19 cellular contexts compared by ENCODE assay signal in the genomic region with DNA sequence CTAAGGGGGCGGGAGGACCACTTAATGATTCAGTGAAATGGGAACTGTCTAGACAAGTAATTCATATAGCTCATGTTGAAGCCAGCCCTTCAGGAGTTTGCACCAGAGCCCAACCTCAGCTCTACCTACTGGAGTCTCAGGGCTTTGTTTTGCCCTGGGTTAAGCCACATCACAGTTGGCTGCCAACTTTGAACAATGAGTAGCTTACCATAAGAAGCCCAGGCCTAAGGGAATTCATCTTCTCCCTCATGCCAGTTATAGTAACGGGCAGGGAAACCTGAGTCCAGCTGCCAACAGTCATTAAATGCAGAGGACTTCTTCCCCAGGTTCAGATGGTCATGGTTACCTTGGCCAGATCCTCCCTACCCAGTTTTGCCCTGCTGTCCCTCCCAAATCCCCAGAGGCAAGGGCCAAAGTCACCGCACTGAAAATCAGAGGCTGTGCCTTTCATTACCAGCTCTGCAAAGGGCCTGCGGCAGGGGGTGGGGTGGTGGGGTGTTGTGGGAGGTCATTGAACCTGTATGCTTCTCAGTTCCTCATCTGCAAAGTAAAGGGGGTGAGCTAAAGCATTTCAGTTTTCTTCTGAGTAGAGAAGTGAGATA.
DNase-seq lines count a peak whose midpoint lies in the region; ATAC-seq, FAIRE-seq and TF ChIP-seq lines count a peak whose summit lies in the region.
"Had no signal": no experiment of that assay in that cellular context is flagged by ENCODE, and none has a peak within 500 bp of the region (broad histone marks: within the 10 kb centered on the region; RNA-seq: fewer than 3 reads in every experiment).

No MANE protein-coding gene starts in this region.

- no peak overlapping the region for H3K9ac ChIP-seq in endothelial cell of umbilical vein (replicated peaks; ENCODE audit: extremely low read depth, insufficient read depth, low read length)

- intact Hi-C loops in endothelial cell of umbilical vein (cut with micrococcal nuclease): no loop called here
- intact Hi-C loops in transverse colon (cut with DNase I; ENCODE audit: low total_unique reads): no loop called here

- BruUV-seq in endothelial cell of umbilical vein (replicated peaks; lab: Mats Ljungman, UMichigan): no TSS peak

- TF ChIP-seq EP300 in transverse colon (IDR thresholded peaks at IDR 0.05; ENCODE audit: low read depth): no peak

- peak; percentile 4 for FAIRE-seq in endothelial cell of umbilical vein (lab: Jason Lieb, UNC)
- FAIRE-seq: astrocyte had no signal

- TF ChIP-seq POLR2A in endothelial cell of umbilical vein (IDR thresholded peaks at IDR 0.05; ENCODE audit: low read depth, low read length): no peak
- no peak for TF ChIP-seq POLR2A in transverse colon (IDR thresholded peaks at IDR 0.05)

- ATAC-seq in GM19455 (IDR thresholded peaks at IDR 0.05; ENCODE audit: unreplicated experiment): peak; percentile 68
- ATAC-seq in HG03442 (IDR thresholded peaks at IDR 0.05; ENCODE audit: unreplicated experiment): peak; percentile 75
- no peak for ATAC-seq in HG03139 (IDR thresholded peaks at IDR 0.05; ENCODE audit: unreplicated experiment)
- no peak for ATAC-seq in GM18861 (IDR thresholded peaks at IDR 0.05; ENCODE audit: unreplicated experiment)
- no peak for ATAC-seq in GM18873 (IDR thresholded peaks at IDR 0.05; ENCODE audit: low FRiP score, unreplicated experiment)
- ATAC-seq: heart left ventricle; stimulated activated naive CD8-positive, alpha-beta T cell treated with anti-CD3 and anti-CD28 coated beads, Interleukin-15, Interleukin-2, amounts not matched to agents 100 U/mL and 50 U/mL, for 24 hours had no signal

- H3K36me3 ChIP-seq in endothelial cell of umbilical vein (ENCODE audit: control insufficient read depth in 2 of 2, extremely low read depth in 1 of 2, insufficient read depth in 2 of 2, low read length in 2 of 2): no peaks in the 10 kb centered on the region
- H3K36me3 ChIP-seq in transverse colon: no peaks in the 10 kb centered on the region
- H3K36me3 ChIP-seq: heart left ventricle, SJCRH30 had no signal

- dilution Hi-C loops in endothelial cell of umbilical vein (cut with MboI; ENCODE audit: extremely low pct_ligation_motif_present, low sequenced_read_pairs): no loop called here

- no peaks in the 10 kb centered on the region for H4K20me1 ChIP-seq in endothelial cell of umbilical vein (replicated peaks; ENCODE audit: control insufficient read depth, extremely low read depth, insufficient read depth, low read length)

- H3K4me2 ChIP-seq in endothelial cell of umbilical vein (ENCODE audit: insufficient read depth, low read length): no peak overlapping the region

- H3K27ac ChIP-seq in endothelial cell of umbilical vein (ENCODE audit: insufficient read depth, low read depth, low read length): no peak overlapping the region
- no peak overlapping the region for H3K27ac ChIP-seq in transverse colon
- H3K27ac ChIP-seq: heart left ventricle, SJCRH30 had no signal

- in situ Hi-C loops in transverse colon (cut with MboI; ENCODE audit: low pct_ligation_motif_present in 1 of 4, low pct_unique_long_range_greater_than_20kb in 1 of 4, low sequenced_read_pairs in 3 of 4): no loop called here

- H3K79me2 ChIP-seq in endothelial cell of umbilical vein (ENCODE audit: control insufficient read depth, insufficient read depth, low read length): no peaks in the 10 kb centered on the region

- H3K4me3 ChIP-seq in endothelial cell of umbilical vein (replicated peaks in 1 of 3; ENCODE audit: insufficient read depth in 1 of 3, low read depth in 1 of 3, low read length in 3 of 3): no peak overlapping the region
- H3K4me3 ChIP-seq in transverse colon: no peak overlapping the region
- H3K4me3 ChIP-seq: heart left ventricle, SJCRH30 had no signal

- POLR2A ChIA-PET in endothelial cell of umbilical vein (lab: Charles Lee): interaction anchor here (0.7 kb wide), 1 partner anchor 18 kb away, joined by 3 read pairs; no protein-coding TSS in a partner anchor

- CTCF ChIA-PET in endothelial cell of umbilical vein (lab: Charles Lee): interaction anchor here (1.4 to 2.2 kb wide), 2 partner anchors 14 to 23 kb away, joined by 3 to 6 read pairs; no protein-coding TSS in a partner anchor

- H3K27me3 ChIP-seq in endothelial cell of umbilical vein (ENCODE audit: control insufficient read depth in 2 of 2, insufficient read depth in 2 of 2, low read length in 2 of 2): peaks cover 0 to 2% of the 10 kb centered on the region in 2 experiments
- H3K27me3 ChIP-seq in transverse colon: no peaks in the 10 kb centered on the region
- H3K27me3 ChIP-seq: heart left ventricle, SJCRH30 had no signal

- H3K9me3 ChIP-seq in endothelial cell of umbilical vein (replicated peaks; ENCODE audit: control insufficient read depth, insufficient read depth, low read length) (no peaks in the 10 kb centered on the region), transverse colon (no peaks in the 10 kb centered on the region)
- H3K9me3 ChIP-seq: heart left ventricle, SJCRH30 had no signal

- no peaks in the 10 kb centered on the region for H3K9me1 ChIP-seq in endothelial cell of umbilical vein (replicated peaks; ENCODE audit: control insufficient read depth, extremely low read depth, insufficient read depth, low read length)

- TF ChIP-seq CTCF in GM10266 (IDR thresholded peaks at IDR 0.05; ENCODE audit: control insufficient read depth, insufficient read depth, low read depth, missing control alignments): no peak
- TF ChIP-seq CTCF in endothelial cell of umbilical vein (IDR thresholded peaks at IDR 0.05; ENCODE audit: extremely low read depth in 1 of 2, insufficient read depth in 1 of 2, low read depth in 1 of 2, low read length in 2 of 2): no peak
- no peak for TF ChIP-seq CTCF in transverse colon (IDR thresholded peaks at IDR 0.05)

- DNase-seq in GM10266 (ENCODE audit: extremely low spot score) (peak; percentile 65), endothelial cell of umbilical vein (ENCODE audit: low read depth, low spot score) (no peak), transverse colon (no peak)
- DNase-seq: activated CD4-positive, alpha-beta T cell treated with anti-CD3 and anti-CD28 coated beads for 4 hours; DMS53; heart left ventricle; mesendoderm; NCI-H1694 treated with DMSO at 0.1 percent for 48 hours; NCI-H510A treated with DMSO at 0.1 percent for 48 hours; SJCRH30; stimulated activated CD4-positive, alpha-beta T cell treated with anti-CD3 and anti-CD28 coated beads, Interleukin-15, amount 100 ng/mL, for 24 hours; stimulated activated naive CD8-positive, alpha-beta T cell treated with anti-CD3 and anti-CD28 coated beads, Interleukin-15, Interleukin-2, amounts not matched to agents 100 U/mL and 50 U/mL, for 24 hours; T-helper 9 cell had no signal

- H3K4me1 ChIP-seq in endothelial cell of umbilical vein (ENCODE audit: control insufficient read depth, extremely low read depth, insufficient read depth, low read length): no peaks in the 10 kb centered on the region
- H3K4me1 ChIP-seq in transverse colon: peaks cover 0 to 5% (median 0%) of the 10 kb centered on the region in 4 donors

- 88 to 92% methylated on average over 1 to 4 of the region's 4 CpGs for WGBS in transverse colon (ENCODE audit: low coverage in 1 of 2), 2 donors

- H2AFZ ChIP-seq in endothelial cell of umbilical vein (ENCODE audit: low read depth, low read length): no peak overlapping the region

TF ChIP-seq in endothelial cell of umbilical vein, 7 proteins besides CTCF, POLR2A, EP300 and RAD21:
- TF ChIP-seq POLR2AphosphoS5 (IDR thresholded peaks at IDR 0.05; ENCODE audit: insufficient read depth, low read depth, low read length): no peak
- TF ChIP-seq, protein P1, sequence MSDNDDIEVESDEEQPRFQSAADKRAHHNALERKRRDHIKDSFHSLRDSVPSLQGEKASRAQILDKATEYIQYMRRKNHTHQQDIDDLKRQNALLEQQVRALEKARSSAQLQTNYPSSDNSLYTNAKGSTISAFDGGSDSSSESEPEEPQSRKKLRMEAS (IDR thresholded peaks at IDR 0.05; ENCODE audit: insufficient read depth, insufficient read length): no peak
- TF ChIP-seq FOS (IDR thresholded peaks at IDR 0.05; ENCODE audit: borderline replicate concordance, insufficient read depth, low read length): no peak
- TF ChIP-seq EZH2 (IDR thresholded peaks at IDR 0.05; ENCODE audit: borderline replicate concordance, low read depth, low read length, severe bottlenecking): no peak
- no peak for TF ChIP-seq JUN (IDR thresholded peaks at IDR 0.05; ENCODE audit: borderline replicate concordance, insufficient read depth, insufficient read length, low read depth)
- no peak for TF ChIP-seq MYC (IDR thresholded peaks at IDR 0.05; ENCODE audit: low read depth, low read length)

Comparison
In these comparisons a context has a peak if more than half of its experiments do, and no peak if none do; other contexts are left out.
1. ATAC-seq: peak in GM19455 (single experiment) and HG03442 (single experiment); none in HG03139 (single experiment), GM18861 (single experiment) and GM18873 (single experiment).